Comparison of ENCODE assay signal across 9 cellular contexts in genomic region chr12:66688836-66689439, GRCh38. TPM values are rescaled to one million over a fixed set of nuclear protein-coding genes. Genes with fewer than 3 reads are reported as not detected.
DNase-seq lines count a peak whose midpoint lies in the region; ATAC-seq, FAIRE-seq and TF ChIP-seq lines count a peak whose summit lies in the region.
"Had no signal": no experiment of that assay in that cellular context is flagged by ENCODE, and none has a peak within 500 bp of the region (broad histone marks: within the 10 kb centered on the region; RNA-seq: fewer than 3 reads in every experiment).

No MANE protein-coding gene starts in this region.

- no peak for ATAC-seq in GM18861 (IDR thresholded peaks at IDR 0.05; ENCODE audit: unreplicated experiment)

- no peak for TF ChIP-seq POLR2A in NB4 (IDR thresholded peaks at IDR 0.05; ENCODE audit: extremely low read depth, insufficient read length)
- no peak for TF ChIP-seq POLR2A in H1 (IDR thresholded peaks at IDR 0.05; ENCODE audit: control extremely low read depth in 1 of 2, low read depth in 2 of 2, low read length in 2 of 2)

- no peaks in the 10 kb centered on the region for H3K9me3 ChIP-seq in H1 (ENCODE audit: insufficient read depth in 2 of 2, low read depth in 1 of 2, low read length in 1 of 2)
- H3K9me3 ChIP-seq: BLaER1 had no signal

- H2BK5ac ChIP-seq in H1 (ENCODE audit: low read depth, low read length) = no peak overlapping the region

- H2BK12ac ChIP-seq in H1 (ENCODE audit: low read depth, low read length) = no peak overlapping the region

- WGBS in H1 (ENCODE audit: extremely low coverage in 1 of 2, insufficient coverage in 1 of 2, insufficient read length in 1 of 2, insufficient replicate concordance in 2 of 2, low coverage in 1 of 2, low lambda C conversion rate in 2 of 2, missing lambda C conversion rate in 1 of 2), 2 experiments = 73% methylated on average over 8 of the region's 8 CpGs; no CpG with 5 or more reads in 1 of the 2 experiments

- POLR2A ChIA-PET in H1 (lab: Charles Lee; ENCODE audit: partially characterized antibody) = no interaction called here

- no peak overlapping the region for H3K4me2 ChIP-seq in H1 (ENCODE audit: insufficient read depth in 1 of 2, low read depth in 2 of 2, low read length in 2 of 2)
- H3K4me2 ChIP-seq: BLaER1 had no signal

- no peak for TF ChIP-seq EP300 in H1 (IDR thresholded peaks at IDR 0.05; ENCODE audit: borderline replicate concordance in 1 of 2, low read depth in 2 of 2, low read length in 2 of 2)

- CTCF ChIA-PET in H1 (lab: Charles Lee; ENCODE audit: partially characterized antibody) = interaction anchor here (0.6 to 2.1 kb wide), 17 partner anchors 10 to 419 kb away, joined by 3 to 8 read pairs (median 3); partner anchors contain the start of gene HELB

- TF ChIP-seq RAD21 in H1 (IDR thresholded peaks at IDR 0.05 in 1 of 2, conservative IDR thresholded peaks at IDR 0.05 in 1 of 2; ENCODE audit: low read depth in 2 of 2, low read length in 2 of 2) = peak; percentile 98

- H3K56ac ChIP-seq in H1 (replicated peaks; ENCODE audit: insufficient read length, low read depth, low read length) = no peak overlapping the region

- H3K23ac ChIP-seq in H1 (ENCODE audit: insufficient read length) = no peak overlapping the region

- H4K8ac ChIP-seq in H1 (ENCODE audit: extremely low read depth, insufficient read depth, low read length) = no peak overlapping the region

- peak; percentile 27 to 94 (median 78) for DNase-seq in NCI-H1417 (lab: John Stamatoyannopoulos, UW)
- no peak for DNase-seq in NCI-H1417 treated with DMSO at 0.1 percent for 48 hours (lab: John Stamatoyannopoulos, UW)
- peak; percentile 27 for DNase-seq in HCEC 1CT
- DNase-seq in NB4 (ENCODE audit: low read depth) = peak; percentile 52
- peak; percentile 18 for DNase-seq in T follicular helper cell (ENCODE audit: low read depth)
- DNase-seq in H1 (ENCODE audit: low read depth in 1 of 2, low spot score in 2 of 2) = peak; percentile 41 to 70
- peak; percentile 18 for DNase-seq in mucosa of gallbladder (ENCODE audit: low spot score)

- H3K23me2 ChIP-seq in H1 (ENCODE audit: low read depth, low read length) = no peaks in the 10 kb centered on the region; the same call in 1 of the 2 replicates

- H3K27me3 ChIP-seq in H1 (replicated peaks in 1 of 4; ENCODE audit: control insufficient read depth in 3 of 4, extremely low read depth in 1 of 4, insufficient read depth in 3 of 4, low read length in 3 of 4) = no peaks in the 10 kb centered on the region
- H3K27me3 ChIP-seq: BLaER1 had no signal

- H4K5ac ChIP-seq in H1 (ENCODE audit: insufficient read length, low read depth, low read length) = no peak overlapping the region

- H4K91ac ChIP-seq in H1 (replicated peaks; ENCODE audit: insufficient read length, low read length) = no peak overlapping the region

- no peak overlapping the region for H2AK5ac ChIP-seq in H1 (ENCODE audit: low read depth, low read length)

- H2BK15ac ChIP-seq in H1 (ENCODE audit: low read length) = no peak overlapping the region

- H3K14ac ChIP-seq in H1 (ENCODE audit: insufficient read length) = no peak overlapping the region

- no peak overlapping the region for H3K18ac ChIP-seq in H1 (ENCODE audit: extremely low read depth, low read length)

- H3K79me1 ChIP-seq in H1 (ENCODE audit: low read depth, low read length) = no peaks in the 10 kb centered on the region

- H2AFZ ChIP-seq in H1 (ENCODE audit: low read length) = no peak overlapping the region

- H3K27ac ChIP-seq in H1 (ENCODE audit: low read depth, low read length) = no peak overlapping the region
- H3K27ac ChIP-seq: BLaER1 had no signal

- peaks cover 0 to 5% (median 4%) of the 10 kb centered on the region in 4 experiments; a peak in 4 of 7 replicates for H3K4me1 ChIP-seq in H1 (replicated peaks in 1 of 4; ENCODE audit: control insufficient read depth in 3 of 4, insufficient read depth in 4 of 4, low read length in 3 of 4)

- no peak overlapping the region for H3K9ac ChIP-seq in H1 (replicated peaks in 1 of 4; ENCODE audit: extremely low read depth in 1 of 4, low read depth in 3 of 4, low read length in 3 of 4)
- H3K9ac ChIP-seq: BLaER1 had no signal

- H3K36me3 ChIP-seq in H1 (ENCODE audit: control insufficient read depth in 2 of 4, insufficient read depth in 4 of 4, low read length in 3 of 4) = no peaks in the 10 kb centered on the region
- H3K36me3 ChIP-seq: BLaER1 had no signal

- no peak overlapping the region for H2BK20ac ChIP-seq in H1 (ENCODE audit: low read length)

- peak; percentile 93 for FAIRE-seq in H1 (lab: Jason Lieb, UNC)

- H3K4me3 ChIP-seq in NB4 (ENCODE audit: low read depth, low read length) (no peak overlapping the region), H1 (ENCODE audit: extremely low read depth in 1 of 4, insufficient read depth in 2 of 4, low read depth in 3 of 4, low read length in 4 of 4) (no peak overlapping the region)
- H3K4me3 ChIP-seq: BLaER1 had no signal

- TF ChIP-seq CTCF in NB4 (IDR thresholded peaks at IDR 0.05; ENCODE audit: low read depth, low read length) (peak; percentile 43), H1 (IDR thresholded peaks at IDR 0.05; ENCODE audit: control extremely low read depth in 1 of 3, insufficient read depth in 1 of 3, low read depth in 1 of 3, low read length in 3 of 3) (peak; percentile 86 to 96 (median 91))

- no peaks in the 10 kb centered on the region for H4K20me1 ChIP-seq in H1 (replicated peaks in 1 of 2; ENCODE audit: control insufficient read depth in 1 of 2, insufficient read depth in 2 of 2, low read length in 2 of 2)
- H4K20me1 ChIP-seq: BLaER1 had no signal

- no peaks in the 10 kb centered on the region for H3K79me2 ChIP-seq in H1 (ENCODE audit: control insufficient read depth in 1 of 2, insufficient read depth in 2 of 2, low read length in 2 of 2)

- no peak overlapping the region for H2BK120ac ChIP-seq in H1 (replicated peaks; ENCODE audit: low read depth, low read length)

- no peak overlapping the region for H3K4ac ChIP-seq in H1 (replicated peaks; ENCODE audit: insufficient read length, low read depth, low read length)

TF ChIP-seq in H1, 55 proteins besides CTCF, POLR2A, EP300 and RAD21:
- TF ChIP-seq HDAC2 (IDR thresholded peaks at IDR 0.05; ENCODE audit: borderline replicate concordance in 1 of 2, low read depth in 2 of 2, low read length in 2 of 2) (no peak), TCF12 (IDR thresholded peaks at IDR 0.05; ENCODE audit: low read depth, low read length) (peak; percentile 76; the same call in 1 of the 2 replicates)

RNA-seq across cellular contexts. Expression of gene GRIP1, which starts 10.1 kb away (rescaled TPM):
- 27.3 and 37.6 TPM in 2 replicates for total RNA-seq in H1 (2021; fragmentation: NEBNext Ultra II Directional; extraction: Animal tissue kit (Norgen Biotek cat#: 25700))
- 4.5 and 5.2 TPM in 2 replicates for polyA plus RNA-seq in H1 (2011; rRNA removed)
- 4.8 TPM for polyA plus RNA-seq in H1 (2011; cell fraction: cytosol; rRNA removed)
- polyA plus RNA-seq in H1 (2011; cell fraction: nucleus; rRNA removed) = 10.4 TPM
- 10.5 to 37.3 TPM (median 22.6 TPM) in 4 replicates for polyA plus RNA-seq in H1 (2012, experiment 1 of 2)
- polyA plus RNA-seq in H1 (2012, experiment 2 of 2) = 0.59 TPM
- 7.9 TPM for polyA plus RNA-seq in H1 (2013, experiment 1 of 2)
- polyA plus RNA-seq in H1 (2013, experiment 2 of 2) = 3.9 TPM
- polyA minus RNA-seq in H1 (2011; rRNA and poly(A)+ RNA removed) = 22.1 and 33.9 TPM in 2 replicates
- polyA minus RNA-seq in H1 (2011; cell fraction: cytosol; rRNA and poly(A)+ RNA removed) = 19.2 TPM
- 26.5 TPM for polyA minus RNA-seq in H1 (2011; cell fraction: nucleus; rRNA and poly(A)+ RNA removed)
- total RNA-seq in mucosa of gallbladder = 18.9 TPM
